10 cellular contexts compared by ENCODE assay signal in the genomic region with DNA sequence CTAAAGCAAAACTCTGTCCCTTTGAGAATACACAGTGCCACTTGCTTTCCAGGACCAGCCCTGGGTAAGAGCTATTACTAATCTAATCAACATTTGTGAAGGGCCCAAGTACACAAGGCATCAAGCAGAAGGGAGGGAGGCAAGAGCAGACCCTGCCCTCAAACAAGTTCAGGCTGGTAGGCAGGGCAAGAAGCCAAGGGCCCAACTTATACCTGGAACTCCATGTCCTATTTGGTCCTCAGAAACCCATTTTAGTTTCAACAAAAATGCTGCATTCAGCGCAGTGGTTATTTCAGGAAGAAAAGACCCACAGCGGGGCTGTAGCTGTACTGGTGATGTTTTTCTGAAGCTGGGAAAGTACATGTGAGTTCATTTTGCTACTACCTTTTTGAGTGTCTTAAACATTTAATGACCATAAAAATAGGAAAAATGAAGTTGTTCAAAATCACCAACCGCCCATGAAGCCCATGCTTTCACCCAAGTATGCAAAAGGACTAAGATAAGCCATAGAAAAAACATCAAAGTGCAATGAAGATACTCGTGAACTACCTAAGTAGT. TPM values are rescaled to one million over a fixed set of nuclear protein-coding genes. Genes with fewer than 3 reads are reported as not detected.
DNase-seq lines count a peak whose midpoint lies in the region; ATAC-seq and TF ChIP-seq lines count a peak whose summit lies in the region.
"Had no signal": no experiment of that assay in that cellular context is flagged by ENCODE, and none has a peak within 500 bp of the region (broad histone marks: within the 10 kb centered on the region; RNA-seq: fewer than 3 reads in every experiment).

No MANE protein-coding gene starts in this region.

- TF ChIP-seq CTCF in 22Rv1 (IDR thresholded peaks at IDR 0.05) (no peak), GM06990 (IDR thresholded peaks at IDR 0.05; ENCODE audit: insufficient read depth, low read length, poor library complexity, severe bottlenecking) (no peak), hepatocyte (IDR thresholded peaks at IDR 0.05; ENCODE audit: poor library complexity) (no peak)

- no peak overlapping the region for H2AFZ ChIP-seq in hepatocyte

- H3K4me3 ChIP-seq in GM06990 (replicated peaks; ENCODE audit: low read depth, low read length) (peak overlapping the region; percentile 73), hepatocyte (no peak overlapping the region)
- H3K4me3 ChIP-seq: tibial artery had no signal

- CTCF ChIA-PET in T-cell (lab: Charles Lee), result interaction anchor here in 1 of 2 donors (1.3 kb wide), 1 partner anchor 272 kb away, joined by 3 read pairs; the partner anchor contains the start of gene WHAMM

- ATAC-seq in T-cell (replicated peaks in 1 of 4), result no peak
- ATAC-seq in activated CD4-positive, CD25-positive, alpha-beta regulatory T cell treated with anti-CD3 and anti-CD28 coated beads, Interleukin-2, amount 50 U/mL, for 24 hours, result no peak

- H3K4me2 ChIP-seq in hepatocyte, result peak overlapping the region; percentile 83

- H3K27me3 ChIP-seq in GM06990 (replicated peaks; ENCODE audit: control insufficient read depth, insufficient read depth, low read length), result no peaks in the 10 kb centered on the region
- no peaks in the 10 kb centered on the region for H3K27me3 ChIP-seq in hepatocyte
- H3K27me3 ChIP-seq: tibial artery had no signal

- H3K9me3 Mint-ChIP-seq in T-cell, result no peaks in the 10 kb centered on the region

- no peaks in the 10 kb centered on the region for H3K27me3 Mint-ChIP-seq in T-cell

- H3K27ac ChIP-seq in 22Rv1 (peak overlapping the region; percentile 43), hepatocyte (no peak overlapping the region), caudate nucleus (ENCODE audit: low read depth, low read length) (no peak overlapping the region)
- H3K27ac ChIP-seq: tibial artery had no signal

- peak overlapping the region in 2 of 3 donors; percentile 32 to 62 for H3K4me3 Mint-ChIP-seq in T-cell

- peaks cover 31% of the 10 kb centered on the region for H3K36me3 ChIP-seq in GM06990 (ENCODE audit: control insufficient read depth, insufficient read depth, low read length)
- H3K36me3 ChIP-seq in hepatocyte (replicated peaks; ENCODE audit: insufficient read depth, low read depth), result peaks cover 3% of the 10 kb centered on the region

- WGBS in hepatocyte (ENCODE audit: low lambda C conversion rate, missing lambda C conversion rate), result 92% methylated on average over 4 of the region's 4 CpGs

- peak overlapping the region; percentile 2 to 57 for H3K27ac Mint-ChIP-seq in T-cell

- H3K4me1 ChIP-seq in hepatocyte (ENCODE audit: insufficient read depth), result peaks cover 14% of the 10 kb centered on the region

- peaks cover 29 to 37% (median 33%) of the 10 kb centered on the region in 3 donors for H3K4me1 Mint-ChIP-seq in T-cell

- H3K9me3 ChIP-seq in hepatocyte (ENCODE audit: low read depth), result no peaks in the 10 kb centered on the region
- H3K9me3 ChIP-seq: tibial artery had no signal

- no peaks in the 10 kb centered on the region for H3K9me2 ChIP-seq in hepatocyte (replicated peaks; ENCODE audit: insufficient read depth)

- H3K36me3 Mint-ChIP-seq in T-cell, result peaks cover 45% of the 10 kb centered on the region

- H4K20me1 ChIP-seq in hepatocyte (ENCODE audit: insufficient read depth, poor library complexity, severe bottlenecking), result peaks cover 37% of the 10 kb centered on the region

- POLR2A ChIA-PET in T-cell (lab: Charles Lee), result no interaction called here

- no peak for DNase-seq in GM06990 (ENCODE audit: extremely low read depth, insufficient read length)
- no peak for DNase-seq in T-cell
- DNase-seq in hepatocyte (ENCODE audit: low spot score), result no peak
- DNase-seq in amygdala (lab: John Stamatoyannopoulos, UW), result no peak
- no peak for DNase-seq in NCI-H526 treated with DMSO at 0.1 percent for 48 hours (lab: John Stamatoyannopoulos, UW)
- DNase-seq in caudate nucleus (lab: John Stamatoyannopoulos, UW), result no peak
- DNase-seq: NCI-H2029 treated with DMSO at 0.1 percent for 48 hours, tibial artery had no signal

- H3K79me2 ChIP-seq in hepatocyte, result peaks cover 34% of the 10 kb centered on the region

RNA-seq across cellular contexts. Expression of gene RPS17, which starts 2.8 kb away (rescaled TPM):
- total RNA-seq in T-cell (1,000 to 10,000 TPM; 2,045 to 2,777 (median 2,292) TPM), hepatocyte (2,046 and 2,748 TPM in 2 replicates)
- 453 and 501 TPM in 2 replicates for polyA plus RNA-seq in hepatocyte
